ENCODE assay signal across 7 cellular contexts in the genomic region with DNA sequence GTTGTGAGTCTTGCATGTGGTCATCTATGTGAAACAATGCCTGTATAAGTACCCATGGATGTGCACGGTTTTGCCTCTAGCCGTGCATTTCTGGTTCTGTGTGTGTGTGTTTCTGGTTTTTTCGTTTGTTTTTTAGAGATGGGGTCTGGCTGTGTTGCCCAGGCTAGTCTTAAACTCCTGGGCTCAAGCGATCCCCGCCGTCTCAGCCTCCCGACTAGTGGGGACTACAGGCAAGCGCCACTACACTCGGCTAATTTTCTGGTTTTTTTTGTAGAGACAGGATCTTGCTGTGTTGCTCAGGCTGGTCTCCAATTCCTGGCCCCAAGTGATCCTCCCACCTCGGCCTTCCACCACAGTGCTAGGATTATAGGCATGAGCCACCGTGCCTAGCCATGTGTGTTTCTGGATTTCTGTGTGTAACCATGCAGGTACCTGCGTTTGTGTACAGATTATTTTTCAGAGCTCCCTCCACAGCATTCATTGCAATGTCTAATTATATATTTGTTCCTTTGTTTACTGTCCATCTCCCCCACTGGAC. TPM values are rescaled to one million over a fixed set of nuclear protein-coding genes. Genes with fewer than 3 reads are reported as not detected.
DNase-seq lines count a peak whose midpoint lies in the region; ATAC-seq and TF ChIP-seq lines count a peak whose summit lies in the region.
"Had no signal": no experiment of that assay in that cellular context is flagged by ENCODE, and none has a peak within 500 bp of the region (broad histone marks: within the 10 kb centered on the region; RNA-seq: fewer than 3 reads in every experiment).

No MANE protein-coding gene starts in this region.

- no peak for TF ChIP-seq POLR2A in gastroesophageal sphincter (IDR thresholded peaks at IDR 0.05)

- DNase-seq in left ventricle myocardium inferior (no peak), Right ventricle myocardium superior (no peak), upper lobe of right lung (no peak), left colon (no peak), caudate nucleus (lab: John Stamatoyannopoulos, UW) (no peak)

- H3K4me3 ChIP-seq in left ventricle myocardium inferior, result no peak overlapping the region
- no peak overlapping the region for H3K4me3 ChIP-seq in gastroesophageal sphincter
- H3K4me3 ChIP-seq in upper lobe of right lung, result no peak overlapping the region

- 60 to 73% methylated on average over 4 to 8 of the region's 12 CpGs for WGBS in gastroesophageal sphincter (ENCODE audit: low coverage in 1 of 2), 2 donors

- peak overlapping the region; percentile 82 for H3K27ac ChIP-seq in left ventricle myocardium inferior (replicated peaks)
- H3K27ac ChIP-seq in gastroesophageal sphincter, result peak overlapping the region in 3 of 4 donors; percentile 86 to 91 (median 90)
- peak overlapping the region; percentile 98 for H3K27ac ChIP-seq in upper lobe of right lung
- no peak overlapping the region for H3K27ac ChIP-seq in caudate nucleus (ENCODE audit: low read depth, low read length)

- ATAC-seq in Right ventricle myocardium superior (ENCODE audit: poor library complexity), result no peak
- no peak for ATAC-seq in gastroesophageal sphincter
- ATAC-seq in upper lobe of right lung, result no peak
- no peak for ATAC-seq in left colon

- TF ChIP-seq EP300 in gastroesophageal sphincter (IDR thresholded peaks at IDR 0.05), result no peak

- no peaks in the 10 kb centered on the region for H3K27me3 ChIP-seq in left ventricle myocardium inferior (ENCODE audit: low read depth)
- no peaks in the 10 kb centered on the region for H3K27me3 ChIP-seq in gastroesophageal sphincter
- H3K27me3 ChIP-seq in upper lobe of right lung, result no peaks in the 10 kb centered on the region
- H3K27me3 ChIP-seq: dorsolateral prefrontal cortex had no signal

- H3K4me1 ChIP-seq in left ventricle myocardium inferior (peaks cover 46% of the 10 kb centered on the region), gastroesophageal sphincter (peaks cover 3 to 58% (median 25%) of the 10 kb centered on the region in 3 donors), upper lobe of right lung (peaks cover 30% of the 10 kb centered on the region)

- no peaks in the 10 kb centered on the region for H3K9me3 ChIP-seq in left ventricle myocardium inferior (replicated peaks)
- no peaks in the 10 kb centered on the region for H3K9me3 ChIP-seq in gastroesophageal sphincter
- H3K9me3 ChIP-seq in upper lobe of right lung, result no peaks in the 10 kb centered on the region

- intact Hi-C loops in left ventricle myocardium inferior (cut with micrococcal nuclease) (no loop called here), Right ventricle myocardium superior (cut with DNase I) (no loop called here), upper lobe of right lung (cut with DNase I) (no loop called here), left colon (cut with DNase I, micrococcal nuclease) (no loop called here)

- TF ChIP-seq CTCF in left ventricle myocardium inferior (IDR thresholded peaks at IDR 0.05; ENCODE audit: borderline replicate concordance) (no peak), gastroesophageal sphincter (IDR thresholded peaks at IDR 0.05) (no peak), upper lobe of right lung (IDR thresholded peaks at IDR 0.05) (no peak)

- H3K36me3 ChIP-seq in left ventricle myocardium inferior (no peaks in the 10 kb centered on the region), gastroesophageal sphincter (no peaks in the 10 kb centered on the region), upper lobe of right lung (no peaks in the 10 kb centered on the region)

RNA-seq across cellular contexts. Expression of gene FOSB, which starts 15.9 kb away (rescaled TPM):
- total RNA-seq in left ventricle myocardium inferior (0.33 TPM), Right ventricle myocardium superior (0.51 TPM), gastroesophageal sphincter (10 to 100 TPM in 2 of 4 donors, 1 to 10 TPM in 2; 1.9 to 38.0 (median 15.6) TPM), upper lobe of right lung (3.6 TPM), left colon (10 to 100 TPM in 1 of 2 donors, 1 to 10 TPM in 1; 4.4 to 46.0 TPM)

RNA-seq across cellular contexts. Expression of gene ERCC1, which starts 28.2 kb away (rescaled TPM):
- total RNA-seq in left ventricle myocardium inferior, result 108 TPM
- total RNA-seq in Right ventricle myocardium superior, result 163 TPM
- 10 to 100 TPM; 52.7 to 84.6 (median 68.4) TPM for total RNA-seq in gastroesophageal sphincter
- total RNA-seq in upper lobe of right lung, result 48.8 TPM
- total RNA-seq in left colon, result 10 to 100 TPM; 37.1 to 43.6 TPM

RNA-seq across cellular contexts. Expression of gene RTN2, which starts 44.9 kb away (rescaled TPM):
- total RNA-seq in left ventricle myocardium inferior (19.1 TPM), Right ventricle myocardium superior (29.9 TPM), gastroesophageal sphincter (10 to 100 TPM; 11.0 to 19.6 (median 15.3) TPM), upper lobe of right lung (13.3 TPM), left colon (1 to 10 TPM; 3.4 to 6.1 TPM)

RNA-seq across cellular contexts. Expression of gene POLR1G, which starts 45.5 kb away (rescaled TPM):
- total RNA-seq in left ventricle myocardium inferior (5.2 TPM), Right ventricle myocardium superior (7.7 TPM), gastroesophageal sphincter (10 to 100 TPM in 1 of 4 donors, 1 to 10 TPM in 3; 1.7 to 10.7 (median 5.8) TPM), upper lobe of right lung (5.4 TPM), left colon (1 to 10 TPM; 3.0 to 3.2 TPM)

RNA-seq across cellular contexts. Expression of gene PPM1N, which starts 46.3 kb away (rescaled TPM):
- 0.19 TPM for total RNA-seq in left ventricle myocardium inferior
- total RNA-seq in Right ventricle myocardium superior, result 0.75 TPM
- 1 to 10 TPM in 3 of 4 donors, under 1 TPM in 1; 0.96 to 3.2 (median 2.1) TPM for total RNA-seq in gastroesophageal sphincter
- 0.67 TPM for total RNA-seq in upper lobe of right lung
- 1 to 10 TPM in 1 of 2 donors, under 1 TPM in 1; 0.37 to 1.6 TPM for total RNA-seq in left colon
